Comparison of ENCODE assay signal across 8 cellular contexts in genomic region chr2:147910990-147911473, GRCh38.
DNase-seq lines count a peak whose midpoint lies in the region; ATAC-seq and TF ChIP-seq lines count a peak whose summit lies in the region.

No MANE protein-coding gene starts in this region.

- peaks cover 10% of the 10 kb centered on the region for H3K36me3 Mint-ChIP-seq in activated CD4-positive, alpha-beta T cell treated with anti-CD3 and anti-CD28 coated beads for 36 hours (ENCODE audit: low read depth)
- peaks cover 4% of the 10 kb centered on the region for H3K36me3 Mint-ChIP-seq in activated T-helper 17 cell treated with anti-CD3 and anti-CD28 coated beads, Interleukin-2, amount 50 U/mL, for 72 hours (ENCODE audit: low read depth)

- H3K9me3 ChIP-seq in NT2/D1 (ENCODE audit: insufficient read depth, low read length) = no peaks in the 10 kb centered on the region
- H3K9me3 ChIP-seq in adrenal gland (replicated peaks in 1 of 3) = no peaks in the 10 kb centered on the region
- no peaks in the 10 kb centered on the region for H3K9me3 ChIP-seq in iPS DF 6.9 (ENCODE audit: control insufficient read depth, insufficient read depth, low read length)

- H3K4me3 Mint-ChIP-seq in activated CD4-positive, alpha-beta T cell treated with anti-CD3 and anti-CD28 coated beads for 36 hours = no peak overlapping the region
- no peak overlapping the region for H3K4me3 Mint-ChIP-seq in activated T-helper 17 cell treated with anti-CD3 and anti-CD28 coated beads, Interleukin-2, amount 50 U/mL, for 72 hours

- no peak overlapping the region for H3K9ac ChIP-seq in NT2/D1 (ENCODE audit: insufficient read length, low read depth)

- H3K27ac Mint-ChIP-seq in activated CD4-positive, alpha-beta T cell treated with anti-CD3 and anti-CD28 coated beads for 36 hours = no peak overlapping the region
- H3K27ac Mint-ChIP-seq in activated T-helper 17 cell treated with anti-CD3 and anti-CD28 coated beads, Interleukin-2, amount 50 U/mL, for 72 hours = no peak overlapping the region

- no peak for ATAC-seq in activated CD4-positive, alpha-beta T cell treated with anti-CD3 and anti-CD28 coated beads for 36 hours
- ATAC-seq in activated T-helper 17 cell treated with anti-CD3 and anti-CD28 coated beads, Interleukin-2, amount 50 U/mL, for 72 hours (replicated peaks) = no peak

- H3K27me3 Mint-ChIP-seq in activated CD4-positive, alpha-beta T cell treated with anti-CD3 and anti-CD28 coated beads for 36 hours = no peaks in the 10 kb centered on the region
- H3K27me3 Mint-ChIP-seq in activated T-helper 17 cell treated with anti-CD3 and anti-CD28 coated beads, Interleukin-2, amount 50 U/mL, for 72 hours = no peaks in the 10 kb centered on the region

- CTCF ChIA-PET in activated CD4-positive, alpha-beta T cell treated with anti-CD3 and anti-CD28 coated beads for 36 hours (lab: Charles Lee) = interaction anchor here (0.6 to 5.5 kb wide), 25 partner anchors 9 to 1177 kb away, joined by 3 to 60 read pairs (median 4); no protein-coding TSS in a partner anchor

- no peak overlapping the region for H3K4me3 ChIP-seq in NT2/D1 (ENCODE audit: insufficient read length, low read depth)
- no peak overlapping the region for H3K4me3 ChIP-seq in adrenal gland
- no peak overlapping the region for H3K4me3 ChIP-seq in iPS DF 6.9 (ENCODE audit: low read length)

- H3K4me1 Mint-ChIP-seq in activated CD4-positive, alpha-beta T cell treated with anti-CD3 and anti-CD28 coated beads for 36 hours = no peaks in the 10 kb centered on the region
- no peaks in the 10 kb centered on the region for H3K4me1 Mint-ChIP-seq in activated T-helper 17 cell treated with anti-CD3 and anti-CD28 coated beads, Interleukin-2, amount 50 U/mL, for 72 hours

- H3K4me1 ChIP-seq in NT2/D1 (ENCODE audit: insufficient read depth, insufficient read length) (no peaks in the 10 kb centered on the region), adrenal gland (replicated peaks in 1 of 2) (peaks cover 0 to 13% of the 10 kb centered on the region in 2 donors), iPS DF 6.9 (ENCODE audit: control insufficient read depth, insufficient read depth, low read length) (no peaks in the 10 kb centered on the region)

- POLR2A ChIA-PET in activated CD4-positive, alpha-beta T cell treated with anti-CD3 and anti-CD28 coated beads for 36 hours (lab: Charles Lee) = no interaction called here

- no peaks in the 10 kb centered on the region for H3K9me3 Mint-ChIP-seq in activated CD4-positive, alpha-beta T cell treated with anti-CD3 and anti-CD28 coated beads for 36 hours (ENCODE audit: low read depth)
- no peaks in the 10 kb centered on the region for H3K9me3 Mint-ChIP-seq in activated T-helper 17 cell treated with anti-CD3 and anti-CD28 coated beads, Interleukin-2, amount 50 U/mL, for 72 hours

- WGBS in adrenal gland, 4 donors = 0% methylated on average over 2 of the region's 2 CpGs
- WGBS in iPS DF 6.9 (ENCODE audit: insufficient coverage, insufficient read length) = no CpG with 5 or more reads among the region's 2 CpGs

- intact Hi-C loops in activated CD4-positive, alpha-beta T cell treated with anti-CD3 and anti-CD28 coated beads for 36 hours (cut with DNase I, micrococcal nuclease) = loop anchor here (1.0 to 10.0 kb wide), 8 partner anchors 66 to 1179 kb away; partner anchors contain the start of gene ACVR2A (in 1 of the 2)
- intact Hi-C loops in adrenal gland (cut with DNase I) = loop anchor here in 1 of 2 donors (5.0 kb wide), 1 partner anchor 829 kb away; no protein-coding TSS in a partner anchor

- no peaks in the 10 kb centered on the region for H3K27me3 ChIP-seq in NT2/D1 (ENCODE audit: insufficient read depth, insufficient read length)
- no peaks in the 10 kb centered on the region for H3K27me3 ChIP-seq in adrenal gland
- no peaks in the 10 kb centered on the region for H3K27me3 ChIP-seq in iPS DF 6.9 (ENCODE audit: control insufficient read depth, insufficient read depth, low read length)

- TF ChIP-seq POLR2A in adrenal gland (IDR thresholded peaks at IDR 0.05) = no peak

- DNase-seq in activated CD4-positive, alpha-beta T cell treated with anti-CD3 and anti-CD28 coated beads for 36 hours = peak; percentile 29
- DNase-seq in activated CD4-positive, alpha-beta T cell treated with anti-CD3 and anti-CD28 coated beads for 1 hour = no peak
- peak; percentile 82 for DNase-seq in HT-29 (ENCODE audit: low spot score)
- peak; percentile 42 for DNase-seq in NT2/D1 (ENCODE audit: low read depth, low spot score)
- peak in 5 of 7 donors; percentile 16 to 37 (median 31) for DNase-seq in adrenal gland
- DNase-seq in iPS DF 6.9 (ENCODE audit: low read depth, low spot score) = peak; percentile 7
- peak; percentile 5 to 22 for DNase-seq in stimulated activated CD4-positive, alpha-beta T cell treated with anti-CD3 and anti-CD28 coated beads, Interleukin-2, amount 100 ng/mL, for 48 hours

- H3K36me3 ChIP-seq in NT2/D1 (ENCODE audit: insufficient read depth, insufficient read length, low read length) (peaks cover 4% of the 10 kb centered on the region), adrenal gland (replicated peaks in 1 of 2) (no peaks in the 10 kb centered on the region), iPS DF 6.9 (ENCODE audit: control insufficient read depth, insufficient read depth, low read length) (no peaks in the 10 kb centered on the region)

- peak; percentile 68 to 87 (median 74) for TF ChIP-seq CTCF in adrenal gland (IDR thresholded peaks at IDR 0.05)

- H3K27ac ChIP-seq in adrenal gland (no peak overlapping the region), iPS DF 6.9 (ENCODE audit: low read length) (no peak overlapping the region)
